21 cellular contexts compared by ENCODE assay signal in the genomic region with DNA sequence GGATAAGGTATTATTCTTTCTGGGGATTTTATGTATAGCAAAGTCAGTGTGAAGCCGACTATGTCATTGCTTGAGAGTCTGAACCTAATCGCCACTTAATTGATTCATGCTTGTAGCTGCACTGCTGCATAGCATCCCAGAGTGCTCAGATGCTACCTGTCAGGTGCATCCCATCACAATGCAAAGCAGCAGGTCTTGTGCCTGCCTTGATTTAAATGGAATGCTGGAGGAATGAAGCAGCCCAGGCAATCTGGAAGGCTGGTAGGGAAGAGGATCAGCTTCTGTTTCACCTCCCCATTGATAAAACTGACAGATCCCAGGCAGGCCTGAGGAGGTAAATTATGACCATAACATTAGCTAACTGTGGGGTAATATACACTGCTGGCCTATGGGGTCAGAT. TPM values are rescaled to one million over a fixed set of nuclear protein-coding genes. Genes with fewer than 3 reads are reported as not detected.
DNase-seq lines count a peak whose midpoint lies in the region; ATAC-seq, FAIRE-seq and TF ChIP-seq lines count a peak whose summit lies in the region.
"Had no signal": no experiment of that assay in that cellular context is flagged by ENCODE, and none has a peak within 500 bp of the region (broad histone marks: within the 10 kb centered on the region; RNA-seq: fewer than 3 reads in every experiment).

No MANE protein-coding gene starts in this region.

- H3K79me2 ChIP-seq in H1 (ENCODE audit: control insufficient read depth in 1 of 2, insufficient read depth in 2 of 2, low read length in 2 of 2), result no peaks in the 10 kb centered on the region

- no peak overlapping the region for H4K8ac ChIP-seq in H1 (ENCODE audit: extremely low read depth, insufficient read depth, low read length)

- peaks cover 0 to 6% (median 2%) of the 10 kb centered on the region in 4 experiments; a peak in 2 of 7 replicates for H3K4me1 ChIP-seq in H1 (replicated peaks in 1 of 4; ENCODE audit: control insufficient read depth in 3 of 4, insufficient read depth in 4 of 4, low read length in 3 of 4)
- H3K4me1 ChIP-seq: SJCRH30 had no signal

- POLR2A ChIA-PET in H1 (lab: Charles Lee; ENCODE audit: partially characterized antibody), result no interaction called here
- POLR2A ChIA-PET in activated CD4-positive, alpha-beta memory T cell treated with anti-CD3 and anti-CD28 coated beads for 36 hours (lab: Charles Lee), result no interaction called here
- POLR2A ChIA-PET in activated CD8-positive, alpha-beta T cell treated with anti-CD3 and anti-CD28 coated beads for 36 hours (lab: Charles Lee), result no interaction called here

- no peak for TF ChIP-seq POLR2A in H1 (IDR thresholded peaks at IDR 0.05; ENCODE audit: control extremely low read depth in 1 of 2, low read depth in 2 of 2, low read length in 2 of 2)

- H3K56ac ChIP-seq in H1 (replicated peaks; ENCODE audit: insufficient read length, low read depth, low read length), result no peak overlapping the region

- no peak overlapping the region for H3K4me3 Mint-ChIP-seq in activated CD4-positive, alpha-beta memory T cell treated with anti-CD3 and anti-CD28 coated beads for 36 hours
- H3K4me3 Mint-ChIP-seq in activated CD8-positive, alpha-beta T cell treated with anti-CD3 and anti-CD28 coated beads for 36 hours, result no peak overlapping the region
- H3K4me3 Mint-ChIP-seq: CD14-positive monocyte had no signal

- H2BK5ac ChIP-seq in H1 (ENCODE audit: low read depth, low read length), result no peak overlapping the region

- no peak overlapping the region for H2BK12ac ChIP-seq in H1 (ENCODE audit: low read depth, low read length)

- FAIRE-seq in H1 (lab: Jason Lieb, UNC), result peak; percentile 69
- FAIRE-seq: A204.1, H54, RCC 7860 had no signal

- no peaks in the 10 kb centered on the region for H3K9me3 ChIP-seq in H1 (ENCODE audit: insufficient read depth in 2 of 2, low read depth in 1 of 2, low read length in 1 of 2)
- H3K9me3 ChIP-seq: SJCRH30 had no signal

- no peak for ATAC-seq in activated CD8-positive, alpha-beta T cell treated with anti-CD3 and anti-CD28 coated beads for 36 hours

- H3K27ac ChIP-seq in H1 (ENCODE audit: low read depth, low read length), result no peak overlapping the region
- H3K27ac ChIP-seq: SJCRH30 had no signal

- no peak overlapping the region for H2BK20ac ChIP-seq in H1 (ENCODE audit: low read length)

- H3K27ac Mint-ChIP-seq in activated CD4-positive, alpha-beta memory T cell treated with anti-CD3 and anti-CD28 coated beads for 36 hours, result no peak overlapping the region
- H3K27ac Mint-ChIP-seq in activated CD8-positive, alpha-beta T cell treated with anti-CD3 and anti-CD28 coated beads for 36 hours, result no peak overlapping the region

- H2BK120ac ChIP-seq in H1 (replicated peaks; ENCODE audit: low read depth, low read length), result no peak overlapping the region

- no peaks in the 10 kb centered on the region for H3K79me1 ChIP-seq in H1 (ENCODE audit: low read depth, low read length)

- H2AK5ac ChIP-seq in H1 (ENCODE audit: low read depth, low read length), result no peak overlapping the region

- WGBS in H1 (ENCODE audit: extremely low coverage in 1 of 2, insufficient coverage in 1 of 2, insufficient read length in 1 of 2, insufficient replicate concordance in 2 of 2, low coverage in 1 of 2, low lambda C conversion rate in 2 of 2, missing lambda C conversion rate in 1 of 2), 2 experiments, result 78% methylated on average over 2 of the region's 2 CpGs; no CpG with 5 or more reads in 1 of the 2 experiments

- H2AFZ ChIP-seq in H1 (ENCODE audit: low read length), result no peak overlapping the region

- TF ChIP-seq EP300 in H1 (IDR thresholded peaks at IDR 0.05; ENCODE audit: borderline replicate concordance in 1 of 2, low read depth in 2 of 2, low read length in 2 of 2), result no peak

- no peaks in the 10 kb centered on the region for H4K20me1 ChIP-seq in H1 (replicated peaks in 1 of 2; ENCODE audit: control insufficient read depth in 1 of 2, insufficient read depth in 2 of 2, low read length in 2 of 2)

- no peak overlapping the region for H3K9ac ChIP-seq in H1 (replicated peaks in 1 of 4; ENCODE audit: extremely low read depth in 1 of 4, low read depth in 3 of 4, low read length in 3 of 4)

- DNase-seq in ELF-1 (ENCODE audit: low read depth, low spot score) (peak; percentile 49), NCI-H526 (lab: John Stamatoyannopoulos, UW) (peak; percentile 81 to 83), H1 (ENCODE audit: low read depth in 1 of 2, low spot score in 2 of 2) (peak in 1 of 2 experiments; percentile 46), left kidney (ENCODE audit: low read depth, low spot score) (peak; percentile 75), NCI-H146 (lab: John Stamatoyannopoulos, UW) (no peak), SW 1271 (lab: John Stamatoyannopoulos, UW) (no peak)
- no peak for DNase-seq in activated CD4-positive, alpha-beta memory T cell treated with anti-CD3 and anti-CD28 coated beads for 36 hours
- no peak for DNase-seq in activated CD8-positive, alpha-beta T cell treated with anti-CD3 and anti-CD28 coated beads for 36 hours
- DNase-seq: GDM1, KG1, NCI-H1417 treated with DMSO at 0.1 percent for 48 hours, NCI-H2029, NCI-H2227 treated with DMSO at 0.1 percent for 48 hours, NCI-H510A, NCI-H774, OCI-M1, SJCRH30 had no signal

- CTCF ChIA-PET in H1 (lab: Charles Lee; ENCODE audit: partially characterized antibody), result interaction anchor here (1.2 to 1.7 kb wide), 2 partner anchors 25 to 40 kb away, joined by 3 to 5 read pairs; a partner anchor contains a TSS
- CTCF ChIA-PET in activated CD4-positive, alpha-beta memory T cell treated with anti-CD3 and anti-CD28 coated beads for 36 hours (lab: Charles Lee), result interaction anchor here (1.2 to 1.5 kb wide), 2 partner anchors 9 to 660 kb away, joined by 3 to 6 read pairs; no protein-coding TSS in a partner anchor
- CTCF ChIA-PET in activated CD8-positive, alpha-beta T cell treated with anti-CD3 and anti-CD28 coated beads for 36 hours (lab: Charles Lee), result interaction anchor here (0.7 kb wide), 1 partner anchor 54 kb away, joined by 3 read pairs; no protein-coding TSS in a partner anchor

- intact Hi-C loops in activated CD4-positive, alpha-beta memory T cell treated with anti-CD3 and anti-CD28 coated beads for 36 hours (cut with micrococcal nuclease), result no loop called here
- intact Hi-C loops in activated CD8-positive, alpha-beta T cell treated with anti-CD3 and anti-CD28 coated beads for 36 hours (cut with micrococcal nuclease), result no loop called here

- no peak overlapping the region for H3K4me3 ChIP-seq in H1 (ENCODE audit: extremely low read depth in 1 of 4, insufficient read depth in 2 of 4, low read depth in 3 of 4, low read length in 4 of 4)
- H3K4me3 ChIP-seq: SJCRH30 had no signal

- no peak overlapping the region for H4K91ac ChIP-seq in H1 (replicated peaks; ENCODE audit: insufficient read length, low read length)

- no peaks in the 10 kb centered on the region for H3K27me3 Mint-ChIP-seq in activated CD4-positive, alpha-beta memory T cell treated with anti-CD3 and anti-CD28 coated beads for 36 hours
- peaks cover 3% of the 10 kb centered on the region for H3K27me3 Mint-ChIP-seq in activated CD8-positive, alpha-beta T cell treated with anti-CD3 and anti-CD28 coated beads for 36 hours

- H3K18ac ChIP-seq in H1 (ENCODE audit: extremely low read depth, low read length), result no peak overlapping the region

- H3K23me2 ChIP-seq in H1 (ENCODE audit: low read depth, low read length), result no peaks in the 10 kb centered on the region

- H3K4me1 Mint-ChIP-seq in activated CD4-positive, alpha-beta memory T cell treated with anti-CD3 and anti-CD28 coated beads for 36 hours (ENCODE audit: low read depth), result no peaks in the 10 kb centered on the region
- H3K4me1 Mint-ChIP-seq in activated CD8-positive, alpha-beta T cell treated with anti-CD3 and anti-CD28 coated beads for 36 hours (ENCODE audit: low read depth), result peaks cover 8% of the 10 kb centered on the region

- no peaks in the 10 kb centered on the region for H3K36me3 ChIP-seq in H1 (ENCODE audit: control insufficient read depth in 2 of 4, insufficient read depth in 4 of 4, low read length in 3 of 4)
- H3K36me3 ChIP-seq: SJCRH30 had no signal

- H3K23ac ChIP-seq in H1 (ENCODE audit: insufficient read length), result no peak overlapping the region

- H3K4ac ChIP-seq in H1 (replicated peaks; ENCODE audit: insufficient read length, low read depth, low read length), result no peak overlapping the region

- no peak for TF ChIP-seq CTCF in H1 (IDR thresholded peaks at IDR 0.05; ENCODE audit: control extremely low read depth in 1 of 3, insufficient read depth in 1 of 3, low read depth in 1 of 3, low read length in 3 of 3)
- TF ChIP-seq CTCF in activated CD8-positive, alpha-beta T cell treated with anti-CD3 and anti-CD28 coated beads for 36 hours (IDR thresholded peaks at IDR 0.05), result no peak

- no peaks in the 10 kb centered on the region for H3K36me3 Mint-ChIP-seq in activated CD4-positive, alpha-beta memory T cell treated with anti-CD3 and anti-CD28 coated beads for 36 hours
- H3K36me3 Mint-ChIP-seq in activated CD8-positive, alpha-beta T cell treated with anti-CD3 and anti-CD28 coated beads for 36 hours (ENCODE audit: low read depth), result no peaks in the 10 kb centered on the region
- H3K36me3 Mint-ChIP-seq: CD14-positive monocyte had no signal

- no peaks in the 10 kb centered on the region for H3K9me3 Mint-ChIP-seq in activated CD4-positive, alpha-beta memory T cell treated with anti-CD3 and anti-CD28 coated beads for 36 hours
- no peaks in the 10 kb centered on the region for H3K9me3 Mint-ChIP-seq in activated CD8-positive, alpha-beta T cell treated with anti-CD3 and anti-CD28 coated beads for 36 hours

- no peak overlapping the region for H2BK15ac ChIP-seq in H1 (ENCODE audit: low read length)

- no peak overlapping the region for H3K14ac ChIP-seq in H1 (ENCODE audit: insufficient read length)

- no peaks in the 10 kb centered on the region for H3K27me3 ChIP-seq in H1 (replicated peaks in 1 of 4; ENCODE audit: control insufficient read depth in 3 of 4, extremely low read depth in 1 of 4, insufficient read depth in 3 of 4, low read length in 3 of 4)
- H3K27me3 ChIP-seq: SJCRH30 had no signal

- H4K5ac ChIP-seq in H1 (ENCODE audit: insufficient read length, low read depth, low read length), result no peak overlapping the region

- TF ChIP-seq RAD21 in H1 (IDR thresholded peaks at IDR 0.05 in 1 of 2, conservative IDR thresholded peaks at IDR 0.05 in 1 of 2; ENCODE audit: low read depth in 2 of 2, low read length in 2 of 2), result no peak

- 0 out of 4 replicates have a peak overlapping the region, but pooled peaks of 1 of the 2 experiments have one; percentile 6 for H3K4me2 ChIP-seq in H1 (ENCODE audit: insufficient read depth in 1 of 2, low read depth in 2 of 2, low read length in 2 of 2)

RNA-seq across cellular contexts. Expression of a gene that starts 40.4 kb away (rescaled TPM):
- total RNA-seq in H1 (2021; fragmentation: NEBNext Ultra II Directional; extraction: Animal tissue kit (Norgen Biotek cat#: 25700)), result 318 and 319 TPM in 2 replicates
- 104 and 139 TPM in 2 replicates for polyA plus RNA-seq in H1 (2011; rRNA removed)
- polyA plus RNA-seq in H1 (2011; cell fraction: cytosol; rRNA removed), result 143 TPM
- 156 TPM for polyA plus RNA-seq in H1 (2011; cell fraction: nucleus; rRNA removed)
- 359 to 484 TPM (median 376 TPM) in 4 replicates for polyA plus RNA-seq in H1 (2012, experiment 1 of 2)
- 228 TPM for polyA plus RNA-seq in H1 (2012, experiment 2 of 2)
- polyA plus RNA-seq in H1 (2013, experiment 1 of 2), result 507 TPM
- polyA plus RNA-seq in H1 (2013, experiment 2 of 2), result 501 TPM
- 291 and 361 TPM in 2 replicates for polyA minus RNA-seq in H1 (2011; rRNA and poly(A)+ RNA removed)
- 155 TPM for polyA minus RNA-seq in H1 (2011; cell fraction: cytosol; rRNA and poly(A)+ RNA removed)
- polyA minus RNA-seq in H1 (2011; cell fraction: nucleus; rRNA and poly(A)+ RNA removed), result 107 TPM
- total RNA-seq in activated CD4-positive, alpha-beta memory T cell treated with anti-CD3 and anti-CD28 coated beads for 36 hours, result 100 to 1,000 TPM; 256 to 261 TPM
- 100 to 1,000 TPM; 309 to 319 TPM for total RNA-seq in activated CD8-positive, alpha-beta T cell treated with anti-CD3 and anti-CD28 coated beads for 36 hours

Comparison
In these comparisons a context has a peak if more than half of its experiments do, and no peak if none do; other contexts are left out.
1. DNase-seq: peak in ELF-1 (single experiment), NCI-H526 (2 of 2) and left kidney (single experiment); none in NCI-H146 (single experiment), SW 1271 (0 of 2), activated CD4-positive, alpha-beta memory T cell treated with anti-CD3 and anti-CD28 coated beads for 36 hours (single experiment) and activated CD8-positive, alpha-beta T cell treated with anti-CD3 and anti-CD28 coated beads for 36 hours (single experiment).